Comparison of ENCODE assay signal across 8 cellular contexts in genomic region chr3:63818282-63819150, GRCh38. TPM values are rescaled to one million over a fixed set of nuclear protein-coding genes. Genes with fewer than 3 reads are reported as not detected.
A peak's percentile ranks its signal among the peaks of the same experiment; 100 is the strongest.
DNase-seq lines count a peak whose midpoint lies in the region; ATAC-seq and TF ChIP-seq lines count a peak whose summit lies in the region.

No MANE protein-coding gene starts in this region.

- H2BK12ac ChIP-seq in trophoblast cell (ENCODE audit: low read length), result no peak overlapping the region

- TF ChIP-seq CTCF in vagina (IDR thresholded peaks at IDR 0.05), result peak; percentile 74 to 85 (median 76)

- H3K18ac ChIP-seq in trophoblast cell (ENCODE audit: low read length), result no peak overlapping the region

- no peak overlapping the region for H2BK120ac ChIP-seq in trophoblast cell (ENCODE audit: insufficient read depth, low read length, poor library complexity)

- no peak overlapping the region for H3K23ac ChIP-seq in trophoblast cell (ENCODE audit: low read length)

- no peaks in the 10 kb centered on the region for H3K27me3 ChIP-seq in CD4-positive, CD25-positive, alpha-beta regulatory T cell (ENCODE audit: control insufficient read depth, insufficient read depth, low read length)
- H3K27me3 ChIP-seq in trophoblast cell (ENCODE audit: insufficient read depth, low read length) (no peaks in the 10 kb centered on the region), vagina (no peaks in the 10 kb centered on the region)

- H2AFZ ChIP-seq in trophoblast cell (ENCODE audit: insufficient read depth, low read length, poor library complexity), result no peak overlapping the region

- H3K4me1 ChIP-seq in CD4-positive, CD25-positive, alpha-beta regulatory T cell (ENCODE audit: control insufficient read depth, insufficient read depth, low read length, poor library complexity, severe bottlenecking), result no peaks in the 10 kb centered on the region
- H3K4me1 ChIP-seq in trophoblast cell (ENCODE audit: control insufficient read depth in 1 of 2, insufficient read depth in 2 of 2, low read length in 2 of 2) (no peaks in the 10 kb centered on the region), vagina (no peaks in the 10 kb centered on the region)

- no peak overlapping the region for H3K14ac ChIP-seq in trophoblast cell (ENCODE audit: low read length)

- H3K9me3 Mint-ChIP-seq in CD4-positive, CD25-positive, alpha-beta regulatory T cell, result no peaks in the 10 kb centered on the region

- WGBS in trophoblast cell (ENCODE audit: extremely low coverage, insufficient coverage, insufficient read length), result no CpG with 5 or more reads among the region's 10 CpGs

- peak; percentile 29 to 64 (median 53) for DNase-seq in CD4-positive, CD25-positive, alpha-beta regulatory T cell
- peak; percentile 2 for DNase-seq in HuH-7 (ENCODE audit: low spot score)
- DNase-seq in RPMI8226, result peak; percentile 68
- DNase-seq in activated effector memory CD4-positive, alpha-beta T cell treated with Interleukin-2 at 50 U/mL for 16 hours, result peak; percentile 30
- DNase-seq in foreskin melanocyte, result peak; percentile 50
- peak; percentile 43 to 81 for DNase-seq in trophoblast cell
- no peak for DNase-seq in vagina (ENCODE audit: extremely low spot score in 2 of 2)

- H3K27ac Mint-ChIP-seq in CD4-positive, CD25-positive, alpha-beta regulatory T cell, result no peak overlapping the region

- no peaks in the 10 kb centered on the region for H3K79me1 ChIP-seq in trophoblast cell (ENCODE audit: low read length)

- H3K36me3 Mint-ChIP-seq in CD4-positive, CD25-positive, alpha-beta regulatory T cell, result peaks cover 4% of the 10 kb centered on the region

- H3K4me3 ChIP-seq in CD4-positive, CD25-positive, alpha-beta regulatory T cell (ENCODE audit: low read depth, low read length), result no peak overlapping the region
- no peak overlapping the region for H3K4me3 ChIP-seq in trophoblast cell (ENCODE audit: low read depth, low read length)
- H3K4me3 ChIP-seq in vagina, result no peak overlapping the region

- H4K12ac ChIP-seq in trophoblast cell (ENCODE audit: low read depth, low read length), result no peak overlapping the region

- H3K9ac ChIP-seq in trophoblast cell (ENCODE audit: low read length), result no peak overlapping the region

- peak; percentile 42 to 58 for ATAC-seq in CD4-positive, CD25-positive, alpha-beta regulatory T cell (ENCODE audit: low read depth in 2 of 2)
- peak; percentile 80 for ATAC-seq in GM19372 (IDR thresholded peaks at IDR 0.05; ENCODE audit: low read depth, unreplicated experiment)

- intact Hi-C loops in vagina (cut with DNase I), result no loop called here

- H3K36me3 ChIP-seq in CD4-positive, CD25-positive, alpha-beta regulatory T cell (ENCODE audit: control insufficient read depth, insufficient read depth, low read length), result no peaks in the 10 kb centered on the region
- H3K36me3 ChIP-seq in trophoblast cell (ENCODE audit: control insufficient read depth in 1 of 2, insufficient read depth in 2 of 2, low read length in 2 of 2), result no peaks in the 10 kb centered on the region
- no peaks in the 10 kb centered on the region for H3K36me3 ChIP-seq in vagina

- H3K4me3 Mint-ChIP-seq in CD4-positive, CD25-positive, alpha-beta regulatory T cell, result no peak overlapping the region

- H3K4me2 ChIP-seq in trophoblast cell (ENCODE audit: low read length), result no peak overlapping the region

- H4K8ac ChIP-seq in trophoblast cell (ENCODE audit: low read depth, low read length), result no peak overlapping the region

- no peaks in the 10 kb centered on the region for H3K79me2 ChIP-seq in trophoblast cell (ENCODE audit: control insufficient read depth, insufficient read depth, low read length, poor library complexity)

- H3K27ac ChIP-seq in CD4-positive, CD25-positive, alpha-beta regulatory T cell (ENCODE audit: insufficient read depth, low read length, poor library complexity, severe bottlenecking), result no peak overlapping the region
- H3K27ac ChIP-seq in trophoblast cell (ENCODE audit: low read depth, low read length), result no peak overlapping the region
- H3K27ac ChIP-seq in vagina, result no peak overlapping the region

- H3K4ac ChIP-seq in trophoblast cell (ENCODE audit: low read depth, low read length), result no peak overlapping the region

- no peak overlapping the region for H2BK5ac ChIP-seq in trophoblast cell (ENCODE audit: low read depth, low read length, poor library complexity)

- H4K91ac ChIP-seq in trophoblast cell (ENCODE audit: low read depth, low read length), result no peak overlapping the region

- TF ChIP-seq POLR2A in vagina (IDR thresholded peaks at IDR 0.05), result no peak

- H2AK5ac ChIP-seq in trophoblast cell (ENCODE audit: low read length), result no peak overlapping the region

- no peaks in the 10 kb centered on the region for H3K27me3 Mint-ChIP-seq in CD4-positive, CD25-positive, alpha-beta regulatory T cell

- H3K4me1 Mint-ChIP-seq in CD4-positive, CD25-positive, alpha-beta regulatory T cell, result peaks cover 0 to 8% (median 3%) of the 10 kb centered on the region in 4 donors

- no peaks in the 10 kb centered on the region for H3K9me3 ChIP-seq in CD4-positive, CD25-positive, alpha-beta regulatory T cell (ENCODE audit: control insufficient read depth in 2 of 2, low read length in 2 of 2)
- H3K9me3 ChIP-seq in trophoblast cell (ENCODE audit: insufficient read depth, low read depth, low read length) (no peaks in the 10 kb centered on the region), vagina (no peaks in the 10 kb centered on the region)

RNA-seq across cellular contexts. Expression of gene C3orf49, which starts 0.6 kb away (rescaled TPM):
- total RNA-seq in CD4-positive, CD25-positive, alpha-beta regulatory T cell, result not detected
- polyA plus RNA-seq in CD4-positive, CD25-positive, alpha-beta regulatory T cell, result not detected
- 0.07 TPM in 2 replicates for polyA plus RNA-seq in trophoblast cell (2013)
- total RNA-seq in vagina, result not detected

RNA-seq across cellular contexts. Expression of gene THOC7, which starts 45.1 kb away (rescaled TPM):
- 37.3 TPM for total RNA-seq in CD4-positive, CD25-positive, alpha-beta regulatory T cell
- polyA plus RNA-seq in CD4-positive, CD25-positive, alpha-beta regulatory T cell, result 10 to 100 TPM; 73.8 to 96.7 (median 85.4) TPM
- polyA plus RNA-seq in trophoblast cell (2013), result 75.7 and 78.6 TPM in 2 replicates
- 54.8 TPM for total RNA-seq in vagina

RNA-seq across cellular contexts. Expression of gene ATXN7, which starts 45.2 kb away (rescaled TPM):
- total RNA-seq in CD4-positive, CD25-positive, alpha-beta regulatory T cell, result 249 TPM
- 10 to 100 TPM; 20.0 to 28.7 (median 23.4) TPM for polyA plus RNA-seq in CD4-positive, CD25-positive, alpha-beta regulatory T cell
- 28.9 and 29.8 TPM in 2 replicates for polyA plus RNA-seq in trophoblast cell (2013)
- total RNA-seq in vagina, result 43.2 TPM

Comparison
In these comparisons a context has a peak if more than half of its experiments do, and no peak if none do; other contexts are left out.
1. DNase-seq: peak in CD4-positive, CD25-positive, alpha-beta regulatory T cell (3 of 3), HuH-7 (single experiment), RPMI8226 (single experiment), activated effector memory CD4-positive, alpha-beta T cell treated with Interleukin-2 at 50 U/mL for 16 hours (single experiment), foreskin melanocyte (single experiment) and trophoblast cell (2 of 2); none in vagina (0 of 2).